ENCODE assay signal across 21 cellular contexts in genomic region chr16:81676571-81677374, GRCh38.
DNase-seq lines count a peak whose midpoint lies in the region; ATAC-seq, FAIRE-seq and TF ChIP-seq lines count a peak whose summit lies in the region.
"Had no signal": no experiment of that assay in that cellular context is flagged by ENCODE, and none has a peak within 500 bp of the region (broad histone marks: within the 10 kb centered on the region; RNA-seq: fewer than 3 reads in every experiment).

No MANE protein-coding gene starts in this region.

- H3K4me2 ChIP-seq in HepG2 (ENCODE audit: low read depth, low read length) = no peak overlapping the region

- TF ChIP-seq POLR2A in HepG2 (IDR thresholded peaks at IDR 0.05; ENCODE audit: insufficient read depth in 1 of 2, low read depth in 2 of 2, low read length in 2 of 2) (no peak), right lobe of liver (IDR thresholded peaks at IDR 0.05) (no peak)

- no peaks in the 10 kb centered on the region for H3K79me2 ChIP-seq in HepG2 (ENCODE audit: insufficient read depth, low read length)

- H3K9me3 ChIP-seq in HepG2 (ENCODE audit: low read length) (no peaks in the 10 kb centered on the region), right lobe of liver (no peaks in the 10 kb centered on the region)

- no peak for FAIRE-seq in HepG2 (lab: Jason Lieb, UNC)

- peaks cover 8% of the 10 kb centered on the region; the same call in 1 of the 2 replicates for H4K20me1 ChIP-seq in HepG2 (ENCODE audit: insufficient read depth, low read length)

- no peak for TF ChIP-seq CTCF in HepG2 (CRISPR knock-in tag; IDR thresholded peaks at IDR 0.05)
- no peak for TF ChIP-seq CTCF in right lobe of liver (IDR thresholded peaks at IDR 0.05)
- TF ChIP-seq CTCF in endothelial cell (IDR thresholded peaks at IDR 0.05; ENCODE audit: unreplicated experiment) = no peak

- no peaks in the 10 kb centered on the region for H3K9me3 Mint-ChIP-seq in endothelial cell (ENCODE audit: unreplicated experiment)
- H3K9me3 Mint-ChIP-seq in stimulated activated naive B cell treated with anti-CD40 and anti-IgM and Interleukin-4, amounts not matched to agents 10 μg/mL and 1 μg/mL and 100 μg/mL, for 72 hours = no peaks in the 10 kb centered on the region

- H3K4me3 ChIP-seq in HepG2 (replicated peaks in 1 of 3; ENCODE audit: insufficient read depth in 1 of 3, low read depth in 2 of 3, low read length in 3 of 3) = no peak overlapping the region
- H3K4me3 ChIP-seq in right lobe of liver = no peak overlapping the region

- no peak for TF ChIP-seq EP300 in HepG2 (IDR thresholded peaks at IDR 0.05; ENCODE audit: low read depth in 2 of 2, low read length in 2 of 2)
- TF ChIP-seq EP300 in HepG2 (CRISPR knock-in tag; IDR thresholded peaks at IDR 0.05; ENCODE audit: borderline replicate concordance) = no peak

- WGBS in HepG2 (ENCODE audit: low lambda C conversion rate) = 95% methylated on average over 13 of the region's 14 CpGs
- 82% methylated on average over 6 of the region's 14 CpGs for WGBS in right lobe of liver (ENCODE audit: insufficient coverage, low coverage, low lambda C conversion rate, missing lambda C conversion rate)

- CTCF ChIA-PET in HepG2 (lab: Yijun Ruan, JAX; ENCODE audit: low intra/inter-chr PET ratio, low total read pairs) = no interaction called here

- ATAC-seq in HepG2 (no peak), right lobe of liver (no peak), HG03025 (IDR thresholded peaks at IDR 0.05; ENCODE audit: low FRiP score, unreplicated experiment) (no peak)
- ATAC-seq in stimulated activated naive B cell treated with anti-CD40 and anti-IgM and Interleukin-4, amounts not matched to agents 10 μg/mL and 1 μg/mL and 100 μg/mL, for 72 hours (replicated peaks) = no peak

- peak overlapping the region; percentile 64 for H3K27ac Mint-ChIP-seq in endothelial cell (ENCODE audit: unreplicated experiment)
- H3K27ac Mint-ChIP-seq in stimulated activated naive B cell treated with anti-CD40 and anti-IgM and Interleukin-4, amounts not matched to agents 10 μg/mL and 1 μg/mL and 100 μg/mL, for 72 hours = peak overlapping the region; percentile 15
- H3K27ac Mint-ChIP-seq: B cell had no signal

- H3K27me3 ChIP-seq in HepG2 (ENCODE audit: control insufficient read depth in 1 of 2, insufficient read depth in 2 of 2, low read length in 2 of 2) (no peaks in the 10 kb centered on the region), right lobe of liver (no peaks in the 10 kb centered on the region)

- no peaks in the 10 kb centered on the region for H3K4me1 Mint-ChIP-seq in endothelial cell (ENCODE audit: unreplicated experiment)
- H3K4me1 Mint-ChIP-seq in stimulated activated naive B cell treated with anti-CD40 and anti-IgM and Interleukin-4, amounts not matched to agents 10 μg/mL and 1 μg/mL and 100 μg/mL, for 72 hours = peaks cover 4 to 7% of the 10 kb centered on the region in 2 donors
- H3K4me1 Mint-ChIP-seq: B cell had no signal

- H3K27me3 Mint-ChIP-seq in endothelial cell (ENCODE audit: unreplicated experiment) = peaks cover 23% of the 10 kb centered on the region
- H3K27me3 Mint-ChIP-seq in stimulated activated naive B cell treated with anti-CD40 and anti-IgM and Interleukin-4, amounts not matched to agents 10 μg/mL and 1 μg/mL and 100 μg/mL, for 72 hours = no peaks in the 10 kb centered on the region
- H3K27me3 Mint-ChIP-seq: B cell; CD4-positive, CD25-positive, alpha-beta regulatory T cell had no signal

- H3K4me3 Mint-ChIP-seq in endothelial cell (ENCODE audit: unreplicated experiment) = peak overlapping the region; percentile 47
- no peak overlapping the region for H3K4me3 Mint-ChIP-seq in stimulated activated naive B cell treated with anti-CD40 and anti-IgM and Interleukin-4, amounts not matched to agents 10 μg/mL and 1 μg/mL and 100 μg/mL, for 72 hours
- H3K4me3 Mint-ChIP-seq: B cell; CD4-positive, CD25-positive, alpha-beta regulatory T cell had no signal

- H3K27ac ChIP-seq in HepG2 (ENCODE audit: extremely low read length, insufficient read depth, low read length) (no peak overlapping the region), right lobe of liver (no peak overlapping the region)

- TF ChIP-seq RAD21 in HepG2 (CRISPR knock-in tag; IDR thresholded peaks at IDR 0.05) = no peak

- H3K36me3 ChIP-seq in HepG2 (replicated peaks in 1 of 2; ENCODE audit: control insufficient read depth in 1 of 2, insufficient read depth in 2 of 2, low read length in 2 of 2) (peaks cover 60 to 92% of the 10 kb centered on the region in 2 experiments), right lobe of liver (peaks cover 0 to 19% (median 4%) of the 10 kb centered on the region in 4 donors)

- POLR2A ChIA-PET in HepG2 (lab: Yijun Ruan, JAX) = no interaction called here

- H2AFZ ChIP-seq in HepG2 (ENCODE audit: low read length) = no peak overlapping the region

- no peak overlapping the region for H3K9ac ChIP-seq in HepG2 (ENCODE audit: insufficient read depth, low read depth, low read length)

- H3K4me1 ChIP-seq in HepG2 (ENCODE audit: insufficient read depth, low read length) (no peaks in the 10 kb centered on the region), right lobe of liver (no peaks in the 10 kb centered on the region)

- H3K36me3 Mint-ChIP-seq in endothelial cell (ENCODE audit: low read depth, unreplicated experiment) = peaks cover 48% of the 10 kb centered on the region
- H3K36me3 Mint-ChIP-seq in stimulated activated naive B cell treated with anti-CD40 and anti-IgM and Interleukin-4, amounts not matched to agents 10 μg/mL and 1 μg/mL and 100 μg/mL, for 72 hours = peaks cover 44 to 80% of the 10 kb centered on the region in 2 donors

- no TSS peak for BruUV-seq in HepG2 (replicated peaks; lab: Mats Ljungman, UMichigan)

- in situ Hi-C loops in HepG2 (cut with HindIII; ENCODE audit: extremely low pct_ligation_motif_present, low pct_unique_long_range_greater_than_20kb) = no loop called here

- DNase-seq in HepG2 (ENCODE audit: low spot score) (no peak), right lobe of liver (no peak), endothelial cell (ENCODE audit: low spot score) (no peak), NCI-H2029 treated with DMSO at 0.1 percent for 48 hours (lab: John Stamatoyannopoulos, UW) (no peak), NCI-H1092 (lab: John Stamatoyannopoulos, UW) (no peak), occipital lobe (lab: John Stamatoyannopoulos, UW) (no peak)
- no peak for DNase-seq in stimulated activated naive B cell treated with anti-CD40 and anti-IgM and Interleukin-4, amounts not matched to agents 10 μg/mL and 1 μg/mL and 100 μg/mL, for 72 hours
- DNase-seq: 8988T; CD4-positive, CD25-positive, alpha-beta regulatory T cell; DMS153; GF-D8; H7; NCI-H1105 treated with DMSO at 0.1 percent for 48 hours; NCI-H1694; NCI-H2107; NCI-H510A; NCI-H748 treated with DMSO at 0.1 percent for 48 hours; OCI-M1; SHP77 treated with DMSO at 0.1 percent for 48 hours had no signal

- intact Hi-C loops in HepG2 (cut with micrococcal nuclease; ENCODE audit: unreplicated experiment) = no loop called here
- intact Hi-C loops in right lobe of liver (cut with DNase I) = no loop called here

TF ChIP-seq in HepG2, 621 proteins besides CTCF, POLR2A, EP300 and RAD21:
- TF ChIP-seq GTF3A (CRISPR knock-in tag; conservative IDR thresholded peaks at IDR 0.05) (no peak), ZSCAN12 (CRISPR knock-in tag; IDR thresholded peaks at IDR 0.05) (no peak), ZFP36 (IDR thresholded peaks at IDR 0.05; ENCODE audit: borderline replicate concordance, low read depth, low read length, partially characterized antibody) (peak; percentile 86)
